9 cellular contexts compared by ENCODE assay signal in the genomic region with DNA sequence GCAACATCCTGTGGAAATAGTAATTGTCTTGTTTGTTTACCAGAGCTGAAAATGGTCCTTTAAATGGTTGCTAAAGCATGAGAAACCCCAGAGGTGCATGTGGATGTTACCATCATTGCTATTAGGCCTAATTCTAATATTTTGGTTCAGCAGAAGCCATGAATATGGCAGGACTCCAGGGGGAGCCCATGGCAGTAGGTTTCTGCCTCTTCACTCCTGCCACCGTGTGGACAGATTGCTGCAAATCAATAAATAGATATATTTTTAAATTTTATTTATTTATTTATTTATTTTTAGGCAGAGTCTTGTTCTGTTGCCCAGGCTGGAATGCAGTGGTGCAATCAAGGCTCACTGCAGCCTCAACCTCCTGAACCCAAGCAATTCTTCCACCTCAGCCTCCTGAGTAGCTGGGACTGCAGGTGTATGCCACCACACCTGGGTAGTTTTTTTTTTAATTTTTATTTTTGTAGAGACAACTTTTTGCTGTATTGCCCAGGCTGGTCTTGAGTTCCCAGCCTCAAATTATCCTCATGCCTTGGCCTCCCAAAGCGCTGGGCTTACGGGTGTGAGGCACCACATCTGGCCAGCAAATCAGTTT. TPM values are rescaled to one million over a fixed set of nuclear protein-coding genes. Genes with fewer than 3 reads are reported as not detected.
DNase-seq lines count a peak whose midpoint lies in the region; ATAC-seq and TF ChIP-seq lines count a peak whose summit lies in the region.
"Had no signal": no experiment of that assay in that cellular context is flagged by ENCODE, and none has a peak within 500 bp of the region (broad histone marks: within the 10 kb centered on the region; RNA-seq: fewer than 3 reads in every experiment).

No MANE protein-coding gene starts in this region.

- H3K27me3 ChIP-seq in BE2C (no peaks in the 10 kb centered on the region), SJSA1 (replicated peaks) (no peaks in the 10 kb centered on the region), brain microvascular endothelial cell (replicated peaks) (no peaks in the 10 kb centered on the region), kidney epithelial cell (ENCODE audit: control insufficient read depth, insufficient read depth, low read length) (no peaks in the 10 kb centered on the region), sigmoid colon (no peaks in the 10 kb centered on the region)

- peak; percentile 57 for ATAC-seq in GM18511 (IDR thresholded peaks at IDR 0.05; ENCODE audit: unreplicated experiment)

- H3K4me3 ChIP-seq in BE2C (ENCODE audit: low read depth, low read length) (no peak overlapping the region), SJSA1 (no peak overlapping the region), brain microvascular endothelial cell (ENCODE audit: low read depth, low read length) (no peak overlapping the region), kidney epithelial cell (ENCODE audit: low read depth, low read length) (no peak overlapping the region), sigmoid colon (no peak overlapping the region)

- WGBS in sigmoid colon, 2 donors: 59 to 60% methylated on average over 3 of the region's 3 CpGs

- TF ChIP-seq EP300 in sigmoid colon (IDR thresholded peaks at IDR 0.05): no peak

- TF ChIP-seq CTCF in BE2C (IDR thresholded peaks at IDR 0.05; ENCODE audit: low read depth, low read length): peak; percentile 96
- peak; percentile 89 for TF ChIP-seq CTCF in brain microvascular endothelial cell (IDR thresholded peaks at IDR 0.05; ENCODE audit: low read depth, low read length, missing control alignments)
- TF ChIP-seq CTCF in kidney epithelial cell (IDR thresholded peaks at IDR 0.05; ENCODE audit: insufficient read depth, low read length, poor library complexity, severe bottlenecking): peak; percentile 97
- no peak for TF ChIP-seq CTCF in sigmoid colon (IDR thresholded peaks at IDR 0.05)

- H3K36me3 ChIP-seq in BE2C: no peaks in the 10 kb centered on the region
- H3K36me3 ChIP-seq in SJSA1: no peaks in the 10 kb centered on the region
- no peaks in the 10 kb centered on the region for H3K36me3 ChIP-seq in brain microvascular endothelial cell (replicated peaks)
- H3K36me3 ChIP-seq in kidney epithelial cell (ENCODE audit: control insufficient read depth, insufficient read depth, low read length): no peaks in the 10 kb centered on the region
- no peaks in the 10 kb centered on the region for H3K36me3 ChIP-seq in sigmoid colon

- no peak for TF ChIP-seq POLR2A in sigmoid colon (IDR thresholded peaks at IDR 0.05)

- DNase-seq in BE2C (peak; percentile 83), LoVo (ENCODE audit: low spot score) (peak; percentile 50), SJSA1 (ENCODE audit: low read depth in 1 of 2, low spot score in 2 of 2) (peak; percentile 20 to 68), brain microvascular endothelial cell (peak; percentile 76), kidney epithelial cell (ENCODE audit: low read depth) (no peak), sigmoid colon (no peak)
- DNase-seq in stimulated activated CD8-positive, alpha-beta memory T cell treated with anti-CD3 and anti-CD28 coated beads, Interleukin-2, amount 100 ng/mL, for 48 hours (ENCODE audit: low read depth in 2 of 2): peak; percentile 6 to 16

- no peak overlapping the region for H3K27ac ChIP-seq in SJSA1
- H3K27ac ChIP-seq in brain microvascular endothelial cell: no peak overlapping the region
- H3K27ac ChIP-seq in sigmoid colon: no peak overlapping the region

- in situ Hi-C loops in brain microvascular endothelial cell (cut with HindIII; ENCODE audit: low pct_ligation_motif_present, low sequenced_read_pairs): no loop called here

- H3K9me3 ChIP-seq in BE2C (no peaks in the 10 kb centered on the region), SJSA1 (replicated peaks) (no peaks in the 10 kb centered on the region), sigmoid colon (no peaks in the 10 kb centered on the region)

- H3K4me1 ChIP-seq in BE2C (peaks cover 3% of the 10 kb centered on the region), SJSA1 (replicated peaks) (no peaks in the 10 kb centered on the region), sigmoid colon (no peaks in the 10 kb centered on the region)

- intact Hi-C loops in sigmoid colon (cut with DNase I): no loop called here

RNA-seq across cellular contexts. Expression of gene CAPN13, which starts 54.9 kb away (rescaled TPM):
- 0.40 TPM for polyA plus RNA-seq in BE2C (2012; ENCODE audit: insufficient read depth, insufficient read length, low read depth)
- total RNA-seq in SJSA1 (2014; rRNA removed; shearing (Covaris generic)): not detected in 2 replicates
- total RNA-seq in kidney epithelial cell (0.07 TPM in 1 of 2 replicates, not detected in the other), sigmoid colon (not detected)
- polyA plus RNA-seq in sigmoid colon: 10 to 100 TPM; 11.4 to 17.3 (median 12.2) TPM
- polyA plus RNA-seq: IgD-negative memory B cell had no signal

Comparison
In these comparisons a context has a peak if more than half of its experiments do, and no peak if none do; other contexts are left out.
1. DNase-seq: peak in BE2C (single experiment), LoVo (single experiment), SJSA1 (2 of 2), brain microvascular endothelial cell (single experiment) and stimulated activated CD8-positive, alpha-beta memory T cell treated with anti-CD3 and anti-CD28 coated beads, Interleukin-2, amount 100 ng/mL, for 48 hours (2 of 2); none in kidney epithelial cell (single experiment) and sigmoid colon (single experiment).
2. CTCF ChIP-seq: peak in BE2C (single experiment), brain microvascular endothelial cell (single experiment) and kidney epithelial cell (single experiment); none in sigmoid colon (0 of 4).